ENCODE assay signal across 29 cellular contexts in the genomic region with DNA sequence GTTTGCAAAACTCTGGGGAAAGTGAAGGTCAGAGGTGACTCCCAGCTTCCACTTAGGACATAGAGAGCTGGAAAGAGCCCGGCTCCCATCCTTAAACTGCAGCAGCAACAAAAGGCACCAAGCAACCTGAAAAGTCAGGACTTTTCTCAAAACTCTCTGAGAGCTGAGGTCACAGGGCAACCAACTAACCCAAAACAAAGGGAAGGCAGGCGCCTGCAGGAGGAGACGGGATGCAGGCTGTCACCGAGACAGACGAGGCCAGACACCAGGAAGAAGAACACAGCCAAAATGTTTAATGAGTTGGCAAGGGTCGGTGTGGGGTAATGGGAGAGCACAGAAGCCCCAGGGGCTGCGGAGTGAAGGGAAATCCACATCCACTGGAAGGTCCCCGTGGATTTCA. TPM values are rescaled to one million over a fixed set of nuclear protein-coding genes. Genes with fewer than 3 reads are reported as not detected.
"Had no signal": no experiment of that assay in that cellular context is flagged by ENCODE, and none has a peak within 500 bp of the region (broad histone marks: within the 10 kb centered on the region; RNA-seq: fewer than 3 reads in every experiment).

No MANE protein-coding gene starts in this region.

- H3K4me3 Mint-ChIP-seq: naive B cell, nephron had no signal

- H3K9me3 ChIP-seq: ovary, stomach, thoracic aorta, transverse colon had no signal

- H3K4me2 ChIP-seq: hepatocyte had no signal

- H2AFZ ChIP-seq: hepatocyte had no signal

- H3K27ac ChIP-seq: dorsolateral prefrontal cortex, epithelial cell of prostate, esophagus muscularis mucosa, gastroesophageal sphincter, hepatocyte, ovary, spleen, stomach, thoracic aorta, transverse colon had no signal

- H3K4me1 Mint-ChIP-seq: naive B cell, nephron had no signal

- ATAC-seq: gastroesophageal sphincter, left colon, left ventricle myocardium superior, right cardiac atrium had no signal

- H3K27ac Mint-ChIP-seq: nephron had no signal

- H3K4me1 ChIP-seq: esophagus muscularis mucosa, gastroesophageal sphincter, spleen, stomach, transverse colon had no signal

- H3K27me3 ChIP-seq: hepatocyte, ovary, spleen, transverse colon had no signal

- H3K36me3 Mint-ChIP-seq: naive B cell had no signal

- H3K4me3 ChIP-seq: dorsolateral prefrontal cortex, esophagus muscularis mucosa, gastroesophageal sphincter, hepatocyte, lung, ovary, spleen, stomach, thoracic aorta, transverse colon had no signal

- DNase-seq: central memory CD4-positive, alpha-beta T cell; cortex of kidney; effector memory CD4-positive, alpha-beta T cell; glutamatergic neuron; left colon; left ventricle myocardium superior; mesenchymal stem cell; naive B cell; ovary; stimulated activated CD4-positive, alpha-beta T cell treated with anti-CD3 and anti-CD28 coated beads, Interleukin-15, amount 100 ng/mL, for 24 hours; stimulated activated CD4-positive, alpha-beta T cell treated with anti-CD3 and anti-CD28 coated beads, Interleukin-1b, Interleukin-23, amount 100 ng/mL, for 48 hours; stimulated activated CD4-positive, alpha-beta T cell treated with anti-CD3 and anti-CD28 coated beads, Interleukin-4, amount 100 ng/mL, for 24 hours; stimulated activated naive CD4-positive, alpha-beta T cell; stomach; substantia nigra; transverse colon had no signal

- H3K36me3 ChIP-seq: esophagus muscularis mucosa, gastroesophageal sphincter, ovary, spleen, stomach, thoracic aorta, transverse colon had no signal

RNA-seq across cellular contexts. Expression of a gene that starts 19.9 kb away (rescaled TPM):
- total RNA-seq: chondrocyte, fibroblast of villous mesenchyme, kidney epithelial cell had no signal

RNA-seq across cellular contexts. Expression of a gene that starts 51.2 kb away (rescaled TPM):
- total RNA-seq: chondrocyte, fibroblast of villous mesenchyme, kidney epithelial cell had no signal

RNA-seq across cellular contexts. Expression of a gene that starts 51.3 kb away (rescaled TPM):
- total RNA-seq: chondrocyte had no signal
